Comparison of ENCODE assay signal across 8 cellular contexts in genomic region chr17:45161288-45162021, GRCh38. TPM values are rescaled to one million over a fixed set of nuclear protein-coding genes. Genes with fewer than 3 reads are reported as not detected.
DNase-seq lines count a peak whose midpoint lies in the region; ATAC-seq, FAIRE-seq and TF ChIP-seq lines count a peak whose summit lies in the region.

Gene HEXIM2, plus strand, starts transcription at chr17:45161875. Its CDS starts 919 bp downstream, at chr17:45162794.

- intact Hi-C loops in HepG2 (cut with micrococcal nuclease; ENCODE audit: unreplicated experiment): loop anchor here (1.0 to 2.0 kb wide), 4 partner anchors 9 to 35 kb away; partner anchors contain the start of gene HEXIM1

- H3K36me3 ChIP-seq in CD4-positive, CD25-positive, alpha-beta regulatory T cell (ENCODE audit: control insufficient read depth, insufficient read depth, low read length): no peaks in the 10 kb centered on the region
- H3K36me3 ChIP-seq in HepG2 (replicated peaks in 1 of 2; ENCODE audit: control insufficient read depth in 1 of 2, insufficient read depth in 2 of 2, low read length in 2 of 2): peaks cover 5 to 10% of the 10 kb centered on the region in 2 experiments; a peak in 4 of 5 replicates

- peak within 1 kb of the TSS; percentile 90 for H3K4me3 ChIP-seq in CD4-positive, CD25-positive, alpha-beta regulatory T cell (ENCODE audit: low read depth, low read length)
- H3K4me3 ChIP-seq in HepG2 (replicated peaks in 1 of 3; ENCODE audit: insufficient read depth in 1 of 3, low read depth in 2 of 3, low read length in 3 of 3): peak within 1 kb of the TSS; percentile 74 to 93 (median 92)

- no peaks in the 10 kb centered on the region for H3K9me3 Mint-ChIP-seq in CD4-positive, CD25-positive, alpha-beta regulatory T cell

- peak within 1 kb of the TSS; percentile 96 for H3K4me2 ChIP-seq in HepG2 (ENCODE audit: low read depth, low read length)

- peak; percentile 18; the same call in 1 of the 2 replicates for TF ChIP-seq CTCF in HepG2 (CRISPR knock-in tag; IDR thresholded peaks at IDR 0.05)

- peaks cover 32% of the 10 kb centered on the region for H3K79me2 ChIP-seq in HepG2 (ENCODE audit: insufficient read depth, low read length)

- TF ChIP-seq EP300 in HepG2 (IDR thresholded peaks at IDR 0.05; ENCODE audit: low read depth in 2 of 2, low read length in 2 of 2) (peak in 1 of 2 experiments; percentile 52; a peak in 3 of 4 replicates), HepG2 (CRISPR knock-in tag; IDR thresholded peaks at IDR 0.05; ENCODE audit: borderline replicate concordance) (no peak; the same call in none of the 2 replicates)

- POLR2A ChIA-PET in HepG2 (lab: Yijun Ruan, JAX): interaction anchor here (0.5 to 24.3 kb wide), 35 partner anchors 7 to 386 kb away, joined by 3 to 2487 read pairs (median 6); partner anchors contain the start of genes ACBD4, EFTUD2, HEXIM1 and HEXIM2

- H3K27me3 Mint-ChIP-seq in CD4-positive, CD25-positive, alpha-beta regulatory T cell: no peaks in the 10 kb centered on the region

- WGBS in HepG2 (ENCODE audit: low lambda C conversion rate): under 1% methylated on average over 41 of the region's 53 CpGs

- FAIRE-seq in HepG2 (lab: Jason Lieb, UNC): peak; percentile 100

- H3K4me3 Mint-ChIP-seq in CD4-positive, CD25-positive, alpha-beta regulatory T cell: peak within 1 kb of the TSS; percentile 92 to 97 (median 96)

- peak; percentile 96 to 100 (median 99) for DNase-seq in CD4-positive, CD25-positive, alpha-beta regulatory T cell
- DNase-seq in NCI-H774 (lab: John Stamatoyannopoulos, UW) (peak; percentile 100), dermis microvascular lymphatic vessel endothelial cell (ENCODE audit: low read depth in 2 of 2) (peak; percentile 100), HepG2 (ENCODE audit: low spot score) (peak; percentile 100)
- DNase-seq in activated CD4-positive, alpha-beta T cell treated with anti-CD3 and anti-CD28 coated beads, Interleukin-2, amount 50 U/mL, for 48 hours: peak; percentile 99
- DNase-seq in stimulated activated CD4-positive, alpha-beta T cell treated with anti-CD3 and anti-CD28 coated beads, Interleukin-2, amount 100 ng/mL, for 48 hours: peak; percentile 96 to 99

- H2AFZ ChIP-seq in HepG2 (ENCODE audit: low read length): no peak within 1 kb of the TSS

- H3K27me3 ChIP-seq in CD4-positive, CD25-positive, alpha-beta regulatory T cell (ENCODE audit: control insufficient read depth, insufficient read depth, low read length): no peaks in the 10 kb centered on the region
- H3K27me3 ChIP-seq in HepG2 (ENCODE audit: control insufficient read depth in 1 of 2, insufficient read depth in 2 of 2, low read length in 2 of 2): no peaks in the 10 kb centered on the region; a peak in 1 of 5 replicates

- H3K36me3 Mint-ChIP-seq in CD4-positive, CD25-positive, alpha-beta regulatory T cell: peaks cover 9% of the 10 kb centered on the region

- peaks cover 35% of the 10 kb centered on the region for H3K4me1 ChIP-seq in CD4-positive, CD25-positive, alpha-beta regulatory T cell (ENCODE audit: control insufficient read depth, insufficient read depth, low read length, poor library complexity, severe bottlenecking)
- peaks cover 59% of the 10 kb centered on the region for H3K4me1 ChIP-seq in HepG2 (ENCODE audit: insufficient read depth, low read length)

- peak within 1 kb of the TSS; percentile 97 to 100 (median 97) for H3K27ac Mint-ChIP-seq in CD4-positive, CD25-positive, alpha-beta regulatory T cell

- H3K27ac ChIP-seq in CD4-positive, CD25-positive, alpha-beta regulatory T cell (ENCODE audit: insufficient read depth, low read length, poor library complexity, severe bottlenecking): peak within 1 kb of the TSS; percentile 98
- H3K27ac ChIP-seq in HepG2 (ENCODE audit: extremely low read length, insufficient read depth, low read length): peak within 1 kb of the TSS; percentile 98

- peaks cover 10 to 54% (median 33%) of the 10 kb centered on the region in 4 donors for H3K4me1 Mint-ChIP-seq in CD4-positive, CD25-positive, alpha-beta regulatory T cell

- no peaks in the 10 kb centered on the region for H3K9me3 ChIP-seq in CD4-positive, CD25-positive, alpha-beta regulatory T cell (ENCODE audit: control insufficient read depth in 2 of 2, low read length in 2 of 2)
- H3K9me3 ChIP-seq in HepG2 (ENCODE audit: low read length): no peaks in the 10 kb centered on the region

- CTCF ChIA-PET in HepG2 (lab: Yijun Ruan, JAX; ENCODE audit: low intra/inter-chr PET ratio, low total read pairs): interaction anchor here (1.6 to 5.6 kb wide), 5 partner anchors 10 to 36 kb away, joined by 3 to 39 read pairs (median 10); partner anchors contain the start of genes ACBD4 and HEXIM1

- peak; percentile 95 to 96 for ATAC-seq in CD4-positive, CD25-positive, alpha-beta regulatory T cell (ENCODE audit: low read depth in 2 of 2)
- peak; percentile 88 for ATAC-seq in GM19438 (IDR thresholded peaks at IDR 0.05; ENCODE audit: low read depth, unreplicated experiment)
- ATAC-seq in HG03571 (IDR thresholded peaks at IDR 0.05; ENCODE audit: unreplicated experiment): peak; percentile 89
- peak; percentile 92 for ATAC-seq in HepG2

- no peaks in the 10 kb centered on the region for H4K20me1 ChIP-seq in HepG2 (ENCODE audit: insufficient read depth, low read length)

- BruUV-seq in HepG2 (replicated peaks; lab: Mats Ljungman, UMichigan): TSS peak; percentile 81

- TF ChIP-seq RAD21 in HepG2 (CRISPR knock-in tag; IDR thresholded peaks at IDR 0.05): peak; percentile 6

- in situ Hi-C loops in HepG2 (cut with HindIII; ENCODE audit: extremely low pct_ligation_motif_present, low pct_unique_long_range_greater_than_20kb): no loop called here

- H3K9ac ChIP-seq in HepG2 (ENCODE audit: insufficient read depth, low read depth, low read length): peak within 1 kb of the TSS; percentile 100

- peak; percentile 94 to 98 for TF ChIP-seq POLR2A in HepG2 (IDR thresholded peaks at IDR 0.05; ENCODE audit: insufficient read depth in 1 of 2, low read depth in 2 of 2, low read length in 2 of 2)

TF ChIP-seq in HepG2, 621 proteins besides CTCF, POLR2A, EP300 and RAD21 (continues in another document):
- TF ChIP-seq ISL2 (CRISPR knock-in tag; IDR thresholded peaks at IDR 0.05) (peak; percentile 39), ZFYVE20 (CRISPR knock-in tag; IDR thresholded peaks at IDR 0.05; ENCODE audit: borderline replicate concordance, low read depth) (no peak), ZNF775 (CRISPR knock-in tag; IDR thresholded peaks at IDR 0.05; ENCODE audit: borderline replicate concordance) (no peak), TMF1 (CRISPR knock-in tag; IDR thresholded peaks at IDR 0.05; ENCODE audit: low read depth) (no peak), NR0B2 (CRISPR knock-in tag; IDR thresholded peaks at IDR 0.05) (no peak), RFXAP (CRISPR knock-in tag; IDR thresholded peaks at IDR 0.05; ENCODE audit: borderline replicate concordance) (peak; percentile 5; the same call in 1 of the 2 replicates), ZNF224 (CRISPR knock-in tag; IDR thresholded peaks at IDR 0.05) (no peak; the same call in 1 of the 2 replicates), MEF2D (CRISPR knock-in tag; IDR thresholded peaks at IDR 0.05) (peak; percentile 31; the same call in 1 of the 2 replicates), ZBTB7B (CRISPR knock-in tag; IDR thresholded peaks at IDR 0.05) (no peak; the same call in none of the 2 replicates), ZNF343 (CRISPR knock-in tag; IDR thresholded peaks at IDR 0.05) (peak; percentile 89), TGIF2 (CRISPR knock-in tag; IDR thresholded peaks at IDR 0.05) (peak; percentile 87; the same call in 1 of the 2 replicates), ZBTB1 (CRISPR knock-in tag; IDR thresholded peaks at IDR 0.05; ENCODE audit: borderline replicate concordance) (no peak; the same call in 1 of the 2 replicates), ZNF780A (CRISPR knock-in tag; IDR thresholded peaks at IDR 0.05) (no peak), ZNF761 (CRISPR knock-in tag; conservative IDR thresholded peaks at IDR 0.05) (peak; percentile 99), SOX5 (CRISPR knock-in tag; IDR thresholded peaks at IDR 0.05; ENCODE audit: borderline replicate concordance) (peak; percentile 42; the same call in 1 of the 2 replicates), ZKSCAN1 (IDR thresholded peaks at IDR 0.05; ENCODE audit: low read length) (no peak; the same call in 1 of the 2 replicates)

RNA-seq across cellular contexts. Expression of gene HEXIM2, which starts in this region (rescaled TPM):
- total RNA-seq in CD4-positive, CD25-positive, alpha-beta regulatory T cell: 3.6 TPM
- polyA plus RNA-seq in CD4-positive, CD25-positive, alpha-beta regulatory T cell: 1 to 10 TPM; 1.9 to 4.1 (median 2.4) TPM
- total RNA-seq in dermis microvascular lymphatic vessel endothelial cell (3.2 and 3.7 TPM in 2 replicates), HepG2 (2016; rRNA removed; fragmentation: Illumina TruSeq; extraction: Trizol) (27.1 and 30.8 TPM in 2 replicates)
- 22.3 and 23.3 TPM in 2 replicates for total RNA-seq in HepG2 (2016; cell fraction: cytosol; rRNA removed; fragmentation: Illumina TruSeq; extraction: Trizol; ENCODE audit: low read depth)
- 26.7 and 27.9 TPM in 2 replicates for total RNA-seq in HepG2 (2016; cell fraction: insoluble cytoplasmic fraction; rRNA removed; fragmentation: Illumina TruSeq; extraction: Trizol)
- 25.8 and 28.7 TPM in 2 replicates for total RNA-seq in HepG2 (2016; cell fraction: membrane; rRNA removed; fragmentation: Illumina TruSeq; extraction: Trizol)
- 13.7 and 16.4 TPM in 2 replicates for total RNA-seq in HepG2 (2016; cell fraction: nucleus; rRNA removed; fragmentation: Illumina TruSeq; extraction: Trizol)
- polyA plus RNA-seq in HepG2 (2011; rRNA removed): 31.8 and 32.4 TPM in 2 replicates
- 32.2 and 44.9 TPM in 2 replicates for polyA plus RNA-seq in HepG2 (2011; cell fraction: cytosol; rRNA removed)
- polyA plus RNA-seq in HepG2 (2011; cell fraction: nucleus; rRNA removed): 22.5 and 27.3 TPM in 2 replicates
- 22.2 and 24.9 TPM in 2 replicates for polyA plus RNA-seq in HepG2 (2012)
- polyA plus RNA-seq in HepG2 (2016; cell fraction: cytosol; fragmentation: Illumina TruSeq; extraction: Trizol; ENCODE audit: low read depth): 14.6 and 18.5 TPM in 2 replicates
- 35.4 and 36.8 TPM in 2 replicates for polyA plus RNA-seq in HepG2 (2016; cell fraction: insoluble cytoplasmic fraction; fragmentation: Illumina TruSeq; extraction: Trizol; ENCODE audit: low read depth)
- 19.7 and 26.6 TPM in 2 replicates for polyA plus RNA-seq in HepG2 (2016; cell fraction: membrane; fragmentation: Illumina TruSeq; extraction: Trizol; ENCODE audit: low read depth)
- 36.3 and 37.9 TPM in 2 replicates for polyA plus RNA-seq in HepG2 (2016; cell fraction: nucleus; fragmentation: Illumina TruSeq; extraction: Trizol; ENCODE audit: insufficient read depth, low read depth)
- 9.1 and 26.8 TPM in 2 replicates for polyA minus RNA-seq in HepG2 (2011; rRNA and poly(A)+ RNA removed; ENCODE audit: low replicate concordance)
- polyA minus RNA-seq in HepG2 (2011; cell fraction: cytosol; rRNA and poly(A)+ RNA removed): 17.8 and 20.5 TPM in 2 replicates
- 12.4 and 13.2 TPM in 2 replicates for polyA minus RNA-seq in HepG2 (2011; cell fraction: nucleus; rRNA and poly(A)+ RNA removed)

Comparison
In these comparisons a context has a peak if more than half of its experiments do, and no peak if none do; other contexts are left out.
1. Peak in every context shown above with its lines: DNase-seq, ATAC-seq, H3K4me3 ChIP-seq and H3K27ac ChIP-seq.